In the genomic region with DNA sequence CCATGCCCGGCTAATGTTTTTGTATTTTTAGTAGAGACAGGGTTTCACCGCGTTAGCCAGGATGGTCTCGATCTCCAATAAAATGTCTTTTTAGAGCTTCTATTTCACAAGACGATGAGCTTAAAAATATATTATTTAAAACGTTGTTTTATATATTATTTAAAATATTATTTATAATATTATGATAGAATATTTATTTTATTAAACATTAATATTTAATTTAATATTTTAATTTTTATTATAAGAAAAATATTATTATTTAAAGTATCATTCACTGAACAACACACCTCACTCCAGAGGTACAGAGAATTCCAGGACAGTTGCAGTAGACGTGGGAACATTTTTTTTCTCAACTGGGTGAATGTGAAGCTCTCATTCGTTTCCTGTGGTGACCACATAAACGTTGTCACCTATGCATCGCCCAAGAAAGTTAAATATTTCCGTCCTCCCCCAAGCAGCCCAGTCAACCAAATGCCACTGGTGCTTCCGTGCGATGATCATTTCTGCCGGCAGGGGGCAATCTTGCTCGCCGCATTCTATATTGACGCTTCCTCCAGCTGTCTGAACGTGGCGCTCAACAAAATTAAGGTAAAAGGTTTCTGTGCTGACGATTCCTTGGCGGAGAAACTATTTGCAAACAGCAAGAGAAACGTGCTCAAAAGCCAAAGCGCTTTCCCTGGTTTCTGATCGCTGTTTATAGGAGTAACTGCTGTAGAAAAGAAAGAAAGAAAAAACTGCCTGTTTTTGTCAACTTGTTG, we compare ENCODE assay signal across 8 cellular contexts. TPM values are rescaled to one million over a fixed set of nuclear protein-coding genes. Genes with fewer than 3 reads are reported as not detected.
DNase-seq lines count a peak whose midpoint lies in the region; ATAC-seq and TF ChIP-seq lines count a peak whose summit lies in the region.

No MANE protein-coding gene starts in this region.

- peak; percentile 65 for ATAC-seq in HG03060 (IDR thresholded peaks at IDR 0.05; ENCODE audit: low read depth, unreplicated experiment)
- ATAC-seq in central memory CD8-positive, alpha-beta T cell (replicated peaks; ENCODE audit: extremely low read depth, poor library complexity, severe bottlenecking): peak; percentile 75

- H3K4me3 ChIP-seq in kidney epithelial cell (ENCODE audit: low read depth, low read length): no peak overlapping the region

- no peaks in the 10 kb centered on the region for H3K36me3 ChIP-seq in kidney epithelial cell (ENCODE audit: control insufficient read depth, insufficient read depth, low read length)

- TF ChIP-seq CTCF in 22Rv1 (IDR thresholded peaks at IDR 0.05): peak; percentile 94
- TF ChIP-seq CTCF in GM13976 (IDR thresholded peaks at IDR 0.05; ENCODE audit: borderline replicate concordance, control extremely low read depth, extremely low read depth, insufficient read depth, missing control alignments): peak; percentile 81
- TF ChIP-seq CTCF in kidney epithelial cell (IDR thresholded peaks at IDR 0.05; ENCODE audit: insufficient read depth, low read length, poor library complexity, severe bottlenecking): peak; percentile 86

- H3K27ac ChIP-seq in 22Rv1: no peak overlapping the region

- H3K27me3 Mint-ChIP-seq in central memory CD8-positive, alpha-beta T cell: peaks cover 26% of the 10 kb centered on the region

- H3K27ac Mint-ChIP-seq in central memory CD8-positive, alpha-beta T cell (ENCODE audit: low read depth): no peak overlapping the region

- no peaks in the 10 kb centered on the region for H3K9me3 Mint-ChIP-seq in central memory CD8-positive, alpha-beta T cell

- peaks cover 7% of the 10 kb centered on the region for H3K4me1 Mint-ChIP-seq in central memory CD8-positive, alpha-beta T cell

- H3K4me3 Mint-ChIP-seq in central memory CD8-positive, alpha-beta T cell: peak overlapping the region; percentile 40

- H3K36me3 Mint-ChIP-seq in central memory CD8-positive, alpha-beta T cell (ENCODE audit: insufficient read depth): no peaks in the 10 kb centered on the region

- DNase-seq in GM13976 (ENCODE audit: low spot score) (peak; percentile 83), NCI-H2227 treated with DMSO at 0.1 percent for 48 hours (lab: John Stamatoyannopoulos, UW) (peak; percentile 68), kidney epithelial cell (ENCODE audit: low read depth) (peak; percentile 21)
- DNase-seq in activated CD4-positive, CD25-positive, alpha-beta regulatory T cell treated with anti-CD3 and anti-CD28 coated beads, Interleukin-2, amount 50 U/mL, for 16 hours (ENCODE audit: low read depth, low spot score): peak; percentile 65
- peak; percentile 74 to 83 for DNase-seq in central memory CD8-positive, alpha-beta T cell (ENCODE audit: low spot score in 2 of 2)
- peak; percentile 85 for DNase-seq in stimulated activated CD4-positive, alpha-beta T cell treated with anti-CD3 and anti-CD28 coated beads, Interleukin-1b, Interleukin-23, amount 100 ng/mL, for 48 hours

- H3K27me3 ChIP-seq in kidney epithelial cell (ENCODE audit: control insufficient read depth, insufficient read depth, low read length): no peaks in the 10 kb centered on the region

- in situ Hi-C loops in GM13976 (cut with MboI; ENCODE audit: low sequenced_read_pairs, unreplicated experiment): loop anchor here (5.0 to 25.0 kb wide), 2 partner anchors 156 to 326 kb away; no protein-coding TSS in a partner anchor

RNA-seq across cellular contexts. Expression of a gene that starts 41.7 kb away (rescaled TPM):
- not detected in 2 replicates for total RNA-seq in kidney epithelial cell

RNA-seq across cellular contexts. Expression of a gene that starts 55.8 kb away (rescaled TPM):
- total RNA-seq in kidney epithelial cell: 5.8 and 6.4 TPM in 2 replicates

Comparison
In these comparisons a context has a peak if more than half of its experiments do, and no peak if none do; other contexts are left out.
1. DNase-seq: peak in every context shown above with its lines; median percentile 85 in stimulated activated CD4-positive, alpha-beta T cell treated with anti-CD3 and anti-CD28 coated beads, Interleukin-1b, Interleukin-23, amount 100 ng/mL, for 48 hours; 83 in GM13976; 78 in central memory CD8-positive, alpha-beta T cell; 68 in NCI-H2227 treated with DMSO at 0.1 percent for 48 hours; 65 in activated CD4-positive, CD25-positive, alpha-beta regulatory T cell treated with anti-CD3 and anti-CD28 coated beads, Interleukin-2, amount 50 U/mL, for 16 hours; 21 in kidney epithelial cell.